In the genomic region with DNA sequence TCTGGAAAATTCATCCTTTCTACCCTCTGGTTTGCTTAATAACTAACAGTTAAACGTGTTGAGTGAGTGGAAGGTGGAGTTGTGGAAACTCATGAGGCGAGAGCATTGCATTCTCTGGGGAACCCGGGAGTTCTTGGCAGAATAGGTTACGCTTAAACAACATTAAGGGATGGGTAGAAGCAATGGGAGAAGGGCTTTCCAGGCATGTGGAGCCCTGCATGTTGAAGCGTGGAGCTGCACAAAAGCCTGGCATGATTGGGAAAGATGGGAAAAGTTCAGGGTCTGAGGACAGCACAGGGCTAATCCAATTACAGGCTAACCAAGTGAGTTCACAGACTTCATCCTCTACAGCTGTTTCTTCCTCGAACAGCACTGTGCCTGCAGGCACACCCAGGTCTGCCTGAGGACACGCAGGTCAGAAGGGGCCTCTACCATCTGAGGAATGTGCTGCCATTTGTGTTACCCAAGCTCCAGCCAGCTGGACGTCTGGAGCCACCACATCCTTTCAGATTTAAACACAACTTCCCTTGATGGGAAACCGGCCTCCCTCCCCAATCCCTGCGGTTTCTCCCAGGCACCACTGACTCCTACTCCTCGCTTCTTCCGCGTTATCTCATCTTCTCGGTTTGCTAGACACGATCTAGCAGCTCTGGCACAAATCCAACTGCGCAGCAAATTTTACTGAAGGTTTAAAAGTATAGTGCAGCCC, we compare ENCODE assay signal across 8 cellular contexts.
DNase-seq lines count a peak whose midpoint lies in the region; ATAC-seq, FAIRE-seq and TF ChIP-seq lines count a peak whose summit lies in the region.

No MANE protein-coding gene starts in this region.

- H3K36me3 ChIP-seq in duodenal mucosa (ENCODE audit: control insufficient read depth in 1 of 2, insufficient read depth in 2 of 2, low read length in 2 of 2) = peaks cover 0 to 2% of the 10 kb centered on the region in 2 donors
- no peaks in the 10 kb centered on the region for H3K36me3 ChIP-seq in lung (ENCODE audit: control insufficient read depth in 2 of 2, insufficient read depth in 2 of 2, low read length in 2 of 2)

- DNase-seq in NCI-H226 = peak; percentile 97
- peak; percentile 63 for DNase-seq in lung (ENCODE audit: low spot score)
- peak; percentile 85 for DNase-seq in urothelium cell line (ENCODE audit: low spot score)
- DNase-seq in HuH-7.5 (ENCODE audit: low spot score) = no peak
- no peak for DNase-seq in NCI-H2107 treated with DMSO at 0.1 percent for 48 hours (lab: John Stamatoyannopoulos, UW; ENCODE audit: unreplicated experiment)
- DNase-seq in NCI-H2227 treated with DMSO at 0.1 percent for 48 hours (lab: John Stamatoyannopoulos, UW) = no peak

- H3K27me3 ChIP-seq in duodenal mucosa (ENCODE audit: control insufficient read depth in 1 of 2, insufficient read depth in 2 of 2, low read length in 2 of 2) (no peaks in the 10 kb centered on the region), lung (ENCODE audit: control insufficient read depth, insufficient read depth) (no peaks in the 10 kb centered on the region)

- H3K4me1 ChIP-seq in duodenal mucosa (ENCODE audit: control insufficient read depth in 1 of 2, insufficient read depth in 2 of 2, low read length in 2 of 2) (peaks cover 5 to 9% of the 10 kb centered on the region in 2 donors), lung (ENCODE audit: control insufficient read depth in 2 of 2, insufficient read depth in 2 of 2, low read length in 2 of 2) (peaks cover 0 to 13% of the 10 kb centered on the region in 2 donors)

- FAIRE-seq in urothelium cell line (lab: Jason Lieb, UNC) = peak; percentile 80

- H3K9me3 ChIP-seq in duodenal mucosa (ENCODE audit: control insufficient read depth in 1 of 2, low read length in 2 of 2) (no peaks in the 10 kb centered on the region), lung (ENCODE audit: control insufficient read depth in 2 of 2, insufficient read depth in 1 of 2, low read length in 1 of 2) (no peaks in the 10 kb centered on the region)

- WGBS in lung, 2 donors = 28 to 43% methylated on average over 16 of the region's 16 CpGs

- peak overlapping the region in 1 of 2 donors; percentile 27 for H3K9ac ChIP-seq in duodenal mucosa (ENCODE audit: low read depth in 1 of 2, low read length in 2 of 2)

- H3K27ac ChIP-seq in duodenal mucosa (ENCODE audit: low read depth, low read length) (peak overlapping the region; percentile 78), lung (ENCODE audit: low read depth in 1 of 2, low read length in 1 of 2) (peak overlapping the region; percentile 76 to 93)

- no peak for TF ChIP-seq CTCF in lung (IDR thresholded peaks at IDR 0.05; ENCODE audit: control extremely low read depth, extremely low read depth)

- ATAC-seq in lung (ENCODE audit: insufficient read depth, low FRiP score) (peak; percentile 84), GM21723 (IDR thresholded peaks at IDR 0.05; ENCODE audit: unreplicated experiment) (no peak)

- no peak overlapping the region for H3K4me3 ChIP-seq in duodenal mucosa (ENCODE audit: low read depth in 1 of 2, low read length in 2 of 2)
- H3K4me3 ChIP-seq in lung = no peak overlapping the region

Comparison
In these comparisons a context has a peak if more than half of its experiments do, and no peak if none do; other contexts are left out.
1. DNase-seq: peak in NCI-H226 (single experiment), lung (single experiment) and urothelium cell line (single experiment); none in HuH-7.5 (single experiment), NCI-H2107 treated with DMSO at 0.1 percent for 48 hours (single experiment) and NCI-H2227 treated with DMSO at 0.1 percent for 48 hours (single experiment).